8 cellular contexts compared by ENCODE assay signal in the genomic region with DNA sequence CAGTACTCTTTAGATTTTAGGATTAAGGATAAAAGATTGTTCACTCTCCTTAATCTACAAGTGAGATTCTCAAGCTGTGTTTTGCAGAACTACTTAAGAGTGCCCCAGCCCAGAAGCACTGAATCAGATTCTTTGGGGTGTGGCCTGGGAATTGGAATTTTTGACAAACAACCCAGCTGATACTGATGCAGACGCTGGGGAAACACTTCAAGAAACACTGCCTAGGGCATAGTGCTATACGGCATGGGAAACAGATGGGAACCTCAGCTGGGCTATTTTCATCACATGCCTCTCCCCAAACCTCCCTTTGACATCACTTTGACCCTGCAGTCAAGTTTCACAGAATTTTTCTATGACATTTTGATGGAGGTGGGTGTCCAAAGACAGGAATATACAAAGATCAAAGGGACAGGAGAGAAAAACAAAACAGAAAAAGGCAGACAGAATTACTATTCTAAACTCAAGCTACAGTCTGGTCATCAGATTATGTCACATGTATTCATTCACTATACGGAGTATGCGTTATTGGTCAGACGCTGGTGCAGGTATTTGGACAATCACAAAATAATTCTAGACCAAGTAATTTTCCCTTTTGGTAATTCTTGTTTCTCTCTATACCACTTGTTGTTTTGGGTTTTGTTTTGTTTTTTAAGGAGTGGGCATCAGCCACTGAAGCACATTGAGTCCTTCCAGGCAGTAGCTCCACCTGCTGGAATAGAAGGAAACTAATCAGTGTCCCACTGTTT.
A peak's percentile ranks its signal among the peaks of the same experiment; 100 is the strongest.
DNase-seq lines count a peak whose midpoint lies in the region; ATAC-seq, FAIRE-seq and TF ChIP-seq lines count a peak whose summit lies in the region.
"Not testable (repeated sequence)": the region's sequence is repeated elsewhere in the genome, so short reads cannot be mapped to it uniquely, and the experiment has no call there.

No MANE protein-coding gene starts in this region.

- H3K9ac ChIP-seq in MM.1S (ENCODE audit: low read length) (peak overlapping the region; percentile 17; the same call in 1 of the 2 replicates), GM12878 (ENCODE audit: control insufficient read depth, insufficient read depth, low read length) (peak overlapping the region; percentile 30; the same call in 1 of the 2 replicates)
- H3K9ac ChIP-seq in neuronal stem cell (ENCODE audit: low read depth, low read length, poor library complexity) = not testable (repeated sequence)

- not testable (repeated sequence) for TF ChIP-seq POLR2A in GM12878 (IDR thresholded peaks at IDR 0.05; ENCODE audit: low read depth, low read length)

- H3K4ac ChIP-seq in neuronal stem cell (ENCODE audit: low read length) = not testable (repeated sequence)

- H3F3A ChIP-seq in MM.1S (ENCODE audit: insufficient read depth, low read length) = peaks cover 29% of the 10 kb centered on the region

- not testable (repeated sequence) for H3K23ac ChIP-seq in neuronal stem cell (ENCODE audit: low read depth, low read length, poor library complexity)

- peak; percentile 26 for DNase-seq in A172 (ENCODE audit: low spot score)
- DNase-seq in GM12865 (ENCODE audit: low read depth) = peak; percentile 62
- peak; percentile 64 for DNase-seq in MM.1S
- not testable (repeated sequence) for DNase-seq in GM12878 (ENCODE audit: low read depth, low spot score)
- DNase-seq in cardiac muscle cell (ENCODE audit: low read depth in 1 of 2, low spot score in 1 of 2) = peak; percentile 57 to 64
- DNase-seq in neuronal stem cell (ENCODE audit: low spot score) = peak; percentile 21

- TF ChIP-seq CTCF in GM12865 (IDR thresholded peaks at IDR 0.05; ENCODE audit: insufficient read depth, low read depth, low read length, missing control alignments) (peak; percentile 72), MM.1S (IDR thresholded peaks at IDR 0.05; ENCODE audit: low read length) (peak; percentile 80), GM12878 (IDR thresholded peaks at IDR 0.05 in 2 of 3, conservative IDR thresholded peaks at IDR 0.05 in 1 of 3; ENCODE audit: control insufficient read depth in 2 of 3, extremely low read depth in 1 of 3, insufficient read depth in 1 of 3, low read depth in 3 of 3, low read length in 3 of 3) (peak; percentile 75 to 80 (median 75)), cardiac muscle cell (IDR thresholded peaks at IDR 0.05; ENCODE audit: low read depth, low read length) (peak; percentile 77)

- H3K4me1 ChIP-seq in MM.1S (ENCODE audit: low read length) (peaks cover 89% of the 10 kb centered on the region), GM12878 (ENCODE audit: control insufficient read depth, insufficient read depth, low read length) (peaks cover 37% of the 10 kb centered on the region)
- not testable (repeated sequence) for H3K4me1 ChIP-seq in cardiac muscle cell (ENCODE audit: low read depth); neuronal stem cell (ENCODE audit: control insufficient read depth in 2 of 2, insufficient read depth in 1 of 2, low read depth in 1 of 2, low read length in 2 of 2)

- not testable (repeated sequence) for H3K9me3 ChIP-seq in MM.1S (replicated peaks; ENCODE audit: insufficient read depth, low read length); GM12878 (replicated peaks; ENCODE audit: control insufficient read depth, insufficient read depth, low read length); cardiac muscle cell (ENCODE audit: low read depth); neuronal stem cell (replicated peaks in 1 of 2; ENCODE audit: control insufficient read depth in 2 of 2, insufficient read depth in 1 of 2, low read depth in 1 of 2, low read length in 2 of 2)

- H3K4me3 ChIP-seq in GM12865 (ENCODE audit: low read depth, low read length) = peak overlapping the region; percentile 36
- H3K4me3 ChIP-seq in MM.1S (ENCODE audit: low read length) = peak overlapping the region; percentile 10; the same call in 1 of the 2 replicates
- H3K4me3 ChIP-seq in GM12878 = peak overlapping the region; percentile 37; the same call in 1 of the 2 replicates
- H3K4me3 ChIP-seq in cardiac muscle cell; neuronal stem cell (ENCODE audit: low read length in 2 of 2): not testable (repeated sequence)

- not testable (repeated sequence) for H4K91ac ChIP-seq in neuronal stem cell (ENCODE audit: low read depth, low read length, poor library complexity)

- not testable (repeated sequence) for H3K9me2 ChIP-seq in MM.1S (replicated peaks; ENCODE audit: insufficient read depth, low read length)

- H4K20me1 ChIP-seq in MM.1S (ENCODE audit: insufficient read depth, low read length); GM12878 (ENCODE audit: control insufficient read depth, insufficient read depth): not testable (repeated sequence)

- SMC1A ChIA-PET in GM12878 (lab: Charles Lee; ENCODE audit: uncharacterized antibody, unreplicated experiment) = interaction anchor here (0.6 to 34.9 kb wide), 32 partner anchors 8 to 527 kb away, joined by 3 to 1237 read pairs (median 5); a partner anchor contains a TSS

- H3K36me3 ChIP-seq in MM.1S (replicated peaks; ENCODE audit: insufficient read depth, low read length); GM12878 (ENCODE audit: control insufficient read depth in 2 of 2, insufficient read depth in 2 of 2, low read length in 1 of 2); cardiac muscle cell; neuronal stem cell (replicated peaks in 1 of 2; ENCODE audit: control insufficient read depth in 2 of 2, insufficient read depth in 2 of 2, low read length in 2 of 2): not testable (repeated sequence)

- not testable (repeated sequence) for H4K8ac ChIP-seq in neuronal stem cell (ENCODE audit: low read depth, low read length)

- not testable (repeated sequence) for H3K27me3 ChIP-seq in MM.1S (replicated peaks; ENCODE audit: insufficient read depth, low read length); GM12878 (replicated peaks in 1 of 2; ENCODE audit: control insufficient read depth in 2 of 2, insufficient read depth in 2 of 2, low read length in 1 of 2); cardiac muscle cell; neuronal stem cell (ENCODE audit: control insufficient read depth in 3 of 3, insufficient read depth in 3 of 3, low read depth in 1 of 3, low read length in 3 of 3)

- CTCF ChIA-PET in GM12878 (lab: Yijun Ruan, JAX) = interaction anchor here (0.7 to 16.7 kb wide), 44 partner anchors 9 to 850 kb away, joined by 3 to 712 read pairs (median 6); a partner anchor contains a TSS

- H3K14ac ChIP-seq in neuronal stem cell (ENCODE audit: low read length) = not testable (repeated sequence)

- peak; percentile 83 for TF ChIP-seq RAD21 in GM12878 (IDR thresholded peaks at IDR 0.05; ENCODE audit: insufficient read depth, low read depth, low read length)

- not testable (repeated sequence) for H3K18ac ChIP-seq in neuronal stem cell (ENCODE audit: low read length)

- POLR2A ChIA-PET in GM12878 (lab: Charles Lee) = interaction anchor here (0.7 to 4.8 kb wide), 9 partner anchors 31 to 237 kb away, joined by 3 to 42 read pairs (median 5); no protein-coding TSS in a partner anchor

- not testable (repeated sequence) for H2BK12ac ChIP-seq in neuronal stem cell (ENCODE audit: low read length)

- peak overlapping the region; percentile 35 for H3K4me2 ChIP-seq in MM.1S (ENCODE audit: low read depth, low read length)
- peak overlapping the region; percentile 6; the same call in 1 of the 2 replicates for H3K4me2 ChIP-seq in GM12878 (ENCODE audit: control insufficient read depth, insufficient read depth)
- H3K4me2 ChIP-seq in neuronal stem cell (ENCODE audit: insufficient read depth, low read length, poor library complexity, severe bottlenecking) = not testable (repeated sequence)

- ATAC-seq in HG02588 (IDR thresholded peaks at IDR 0.05; ENCODE audit: unreplicated experiment) (peak; percentile 40), SK-N-SH treated with all-trans-retinoic acid at 6 μM for 48 hours (peak; percentile 93), GM12878 (peak; percentile 72)

- WGBS in GM12878 (ENCODE audit: insufficient coverage, insufficient replicate concordance, low lambda C conversion rate, missing lambda C conversion rate) = 1% methylated on average over 5 of the region's 5 CpGs
- WGBS in neuronal stem cell (ENCODE audit: extremely low coverage in 2 of 2, insufficient read length in 2 of 2, insufficient replicate concordance in 1 of 2), 2 donors = no CpG with 5 or more reads among the region's 5 CpGs

- H2BK120ac ChIP-seq in neuronal stem cell (ENCODE audit: low read depth, low read length) = not testable (repeated sequence)

- in situ Hi-C loops in GM12878 (cut with MboI) = loop anchor here (5.0 kb wide), 3 partner anchors 77 to 237 kb away; a partner anchor contains a TSS

- H2BK15ac ChIP-seq in neuronal stem cell (ENCODE audit: low read length) = not testable (repeated sequence)

- RAD21 ChIA-PET in GM12878 (lab: Charles Lee; ENCODE audit: unreplicated experiment) = interaction anchor here (0.8 to 19.0 kb wide), 27 partner anchors 11 to 294 kb away, joined by 3 to 774 read pairs (median 5); a partner anchor contains a TSS

- H2AK5ac ChIP-seq in neuronal stem cell (ENCODE audit: low read depth, low read length) = not testable (repeated sequence)

- not testable (repeated sequence) for BruUV-seq in GM12878 (replicated peaks; lab: Mats Ljungman, UMichigan)

- H2AFZ ChIP-seq in MM.1S (ENCODE audit: low read length); neuronal stem cell (ENCODE audit: low read length): not testable (repeated sequence)
- H2AFZ ChIP-seq in GM12878 (ENCODE audit: control insufficient read depth, low read depth, low read length) = peak overlapping the region; percentile 62

- FAIRE-seq in GM12878 (lab: Jason Lieb, UNC) = peak; percentile 18

- H3K27ac ChIP-seq in MM.1S (ENCODE audit: low read length) (peak overlapping the region; percentile 58; the same call in 1 of the 2 replicates), GM12878 (ENCODE audit: control insufficient read depth, insufficient read depth) (peak overlapping the region; percentile 42)
- not testable (repeated sequence) for H3K27ac ChIP-seq in cardiac muscle cell; neuronal stem cell (replicated peaks; ENCODE audit: low read length)

- H3K79me1 ChIP-seq in neuronal stem cell (ENCODE audit: low read depth, low read length) = not testable (repeated sequence)

- H3K79me2 ChIP-seq in MM.1S (ENCODE audit: low read length) = peaks cover 43% of the 10 kb centered on the region
- H3K79me2 ChIP-seq in GM12878 (ENCODE audit: control insufficient read depth, insufficient read depth, low read length) = not testable (repeated sequence)

- not testable (repeated sequence) for TF ChIP-seq EP300 in GM12878 (IDR thresholded peaks at IDR 0.05; ENCODE audit: borderline replicate concordance in 1 of 2, control insufficient read depth in 1 of 2, low read depth in 2 of 2, low read length in 2 of 2)

- H2BK5ac ChIP-seq in neuronal stem cell (ENCODE audit: low read length) = not testable (repeated sequence)

- intact Hi-C loops in GM12878 (cut with micrococcal nuclease; ENCODE audit: unreplicated experiment) = loop anchor here (1.0 to 5.0 kb wide), 3 partner anchors 74 to 237 kb away; no protein-coding TSS in a partner anchor

Comparison
In these comparisons a context has a peak if more than half of its experiments do, and no peak if none do; other contexts are left out.
1. ATAC-seq: peak in every context shown above with its lines; median percentile 93 in SK-N-SH treated with all-trans-retinoic acid at 6 μM for 48 hours; 72 in GM12878; 40 in HG02588.